Comparison of ENCODE assay signal across 8 cellular contexts in genomic region chr3:17749281-17749680, GRCh38. TPM values are rescaled to one million over a fixed set of nuclear protein-coding genes. Genes with fewer than 3 reads are reported as not detected.
A peak's percentile ranks its signal among the peaks of the same experiment; 100 is the strongest.
DNase-seq lines count a peak whose midpoint lies in the region; ATAC-seq and TF ChIP-seq lines count a peak whose summit lies in the region.

No MANE protein-coding gene starts in this region.

- no peaks in the 10 kb centered on the region for H3K9me3 Mint-ChIP-seq in natural killer cell treated with Interleukin-12 subunit alpha and Interleukin-12 subunit beta and Interleukin-15 and Interleukin-18, amount 100 ng/mL, for 72 hours

- H3K27me3 Mint-ChIP-seq in natural killer cell treated with Interleukin-12 subunit alpha and Interleukin-12 subunit beta and Interleukin-15 and Interleukin-18, amount 100 ng/mL, for 72 hours: no peaks in the 10 kb centered on the region

- H3K9me3 ChIP-seq in SU-DHL-6 (ENCODE audit: insufficient read depth, low read length): no peaks in the 10 kb centered on the region

- H3K9me2 ChIP-seq in SU-DHL-6 (replicated peaks; ENCODE audit: insufficient read depth, low read length): no peaks in the 10 kb centered on the region

- no peaks in the 10 kb centered on the region for H3K79me2 ChIP-seq in SU-DHL-6 (ENCODE audit: insufficient read depth, low read length)

- peaks cover 13 to 15% of the 10 kb centered on the region in 2 donors for H3K4me1 Mint-ChIP-seq in natural killer cell treated with Interleukin-12 subunit alpha and Interleukin-12 subunit beta and Interleukin-15 and Interleukin-18, amount 100 ng/mL, for 72 hours (ENCODE audit: low read depth in 2 of 2)

- H3K4me2 ChIP-seq in SU-DHL-6 (ENCODE audit: low read depth, low read length, poor library complexity, severe bottlenecking): peak overlapping the region; percentile 32

- H3K9ac ChIP-seq in SU-DHL-6 (ENCODE audit: low read length): no peak overlapping the region

- TF ChIP-seq CTCF in SU-DHL-6 (IDR thresholded peaks at IDR 0.05; ENCODE audit: insufficient read depth, low read length, poor library complexity, severe bottlenecking) (no peak), GM13977 (IDR thresholded peaks at IDR 0.05; ENCODE audit: extremely low read depth, insufficient read depth, missing control alignments) (no peak)

- peak overlapping the region; percentile 86 for H3K4me3 Mint-ChIP-seq in natural killer cell treated with Interleukin-12 subunit alpha and Interleukin-12 subunit beta and Interleukin-15 and Interleukin-18, amount 100 ng/mL, for 72 hours

- ATAC-seq in HG02763 (IDR thresholded peaks at IDR 0.05; ENCODE audit: unreplicated experiment): peak; percentile 34
- ATAC-seq in natural killer cell treated with Interleukin-12 subunit alpha and Interleukin-12 subunit beta and Interleukin-15 and Interleukin-18, amount 100 ng/mL, for 72 hours: peak; percentile 74 to 81

- no peaks in the 10 kb centered on the region for H3K36me3 ChIP-seq in SU-DHL-6 (ENCODE audit: low read length)

- H3K36me3 Mint-ChIP-seq in natural killer cell treated with Interleukin-12 subunit alpha and Interleukin-12 subunit beta and Interleukin-15 and Interleukin-18, amount 100 ng/mL, for 72 hours: no peaks in the 10 kb centered on the region

- no peaks in the 10 kb centered on the region for H3F3A ChIP-seq in SU-DHL-6 (ENCODE audit: insufficient read depth)

- H3K4me3 ChIP-seq in SU-DHL-6 (ENCODE audit: insufficient read depth, low read length, poor library complexity, severe bottlenecking): no peak overlapping the region

- H4K20me1 ChIP-seq in SU-DHL-6 (ENCODE audit: low read depth, low read length): no peaks in the 10 kb centered on the region

- H3K27me3 ChIP-seq in SU-DHL-6 (ENCODE audit: low read length): no peaks in the 10 kb centered on the region

- peak; percentile 4 for DNase-seq in NK-92 treated with Interleukin-12 subunit alpha and Interleukin-12 subunit beta, amount 100 ng/mL, for 24 hours (lab: John Stamatoyannopoulos, UW)
- no peak for DNase-seq in NK-92 (lab: John Stamatoyannopoulos, UW; ENCODE audit: unreplicated experiment)
- no peak for DNase-seq in natural killer cell treated with Interleukin-12 subunit alpha and Interleukin-12 subunit beta and Interleukin-15 and Interleukin-18, amount 100 ng/mL, for 72 hours (ENCODE audit: low spot score)
- no peak for DNase-seq in A172 (ENCODE audit: low spot score)
- DNase-seq in putamen (ENCODE audit: low spot score): no peak
- DNase-seq in GM13977 (ENCODE audit: low spot score): no peak

- in situ Hi-C loops in GM13977 (cut with MboI; ENCODE audit: low pct_unique_long_range_greater_than_20kb, low sequenced_read_pairs, unreplicated experiment): no loop called here

- peak overlapping the region; percentile 6 to 24 for H3K27ac Mint-ChIP-seq in natural killer cell treated with Interleukin-12 subunit alpha and Interleukin-12 subunit beta and Interleukin-15 and Interleukin-18, amount 100 ng/mL, for 72 hours

- no peak overlapping the region for H2AFZ ChIP-seq in SU-DHL-6 (ENCODE audit: low read depth, low read length, severe bottlenecking)

- H3K27ac ChIP-seq in SU-DHL-6 (ENCODE audit: low read depth, low read length): no peak overlapping the region

RNA-seq across cellular contexts. Expression of gene TBC1D5, which starts 6.8 kb away (rescaled TPM):
- total RNA-seq in natural killer cell treated with Interleukin-12 subunit alpha and Interleukin-12 subunit beta and Interleukin-15 and Interleukin-18, amount 100 ng/mL, for 72 hours: 10 to 100 TPM; 43.4 to 51.6 TPM
- 99.5 and 115 TPM in 2 replicates for total RNA-seq in A172 (2014; rRNA removed; shearing (Covaris generic))
